7 cellular contexts compared by ENCODE assay signal in the genomic region with DNA sequence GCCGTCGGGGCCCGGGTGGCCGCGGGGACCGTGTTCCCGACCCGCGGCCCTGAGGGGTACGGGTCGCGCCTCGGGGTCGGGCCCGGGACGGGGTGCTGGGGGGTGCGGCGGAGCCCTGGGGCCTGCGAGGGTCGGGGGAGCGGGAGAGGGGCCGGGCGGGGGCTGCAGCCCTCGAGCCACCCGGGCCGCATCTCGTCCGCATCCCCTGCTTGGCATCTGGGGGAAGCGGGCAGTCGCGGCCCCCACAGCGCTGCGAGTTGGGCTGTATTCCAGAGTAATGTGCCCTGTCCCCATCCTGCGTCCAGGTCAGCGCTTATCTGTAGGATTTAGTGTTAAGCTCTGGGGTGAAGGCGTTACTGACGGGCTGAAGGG. TPM values are rescaled to one million over a fixed set of nuclear protein-coding genes. Genes with fewer than 3 reads are reported as not detected.
DNase-seq lines count a peak whose midpoint lies in the region; ATAC-seq and TF ChIP-seq lines count a peak whose summit lies in the region.

No MANE protein-coding gene starts in this region.

- intact Hi-C loops in gastrocnemius medialis (cut with DNase I; ENCODE audit: low total_unique reads): no loop called here

- H3K27ac ChIP-seq in gastrocnemius medialis: peak overlapping the region; percentile 64 to 90 (median 85)

- no peak for TF ChIP-seq CTCF in gastrocnemius medialis (IDR thresholded peaks at IDR 0.05 in 4 of 5, conservative IDR thresholded peaks at IDR 0.05 in 1 of 5)
- no peak for TF ChIP-seq CTCF in GM13977 (IDR thresholded peaks at IDR 0.05; ENCODE audit: extremely low read depth, insufficient read depth, missing control alignments)

- in situ Hi-C loops in gastrocnemius medialis (cut with MboI; ENCODE audit: low sequenced_read_pairs in 4 of 4) (loop anchor here in 2 of 4 donors (5.0 to 10.0 kb wide), 2 partner anchors 195 to 197 kb away; a partner anchor contains a TSS), GM13977 (cut with MboI; ENCODE audit: low pct_unique_long_range_greater_than_20kb, low sequenced_read_pairs, unreplicated experiment) (loop anchor here (10.0 to 25.0 kb wide), 2 partner anchors 197 to 430 kb away; a partner anchor contains a TSS)

- peak overlapping the region; percentile 66 to 86 (median 80) for H3K4me3 ChIP-seq in gastrocnemius medialis

- H3K27me3 ChIP-seq in gastrocnemius medialis: no peaks in the 10 kb centered on the region

- ATAC-seq in GM21515 (IDR thresholded peaks at IDR 0.05; ENCODE audit: unreplicated experiment) (peak; percentile 17), gastrocnemius medialis (no peak)

- H3K4me1 ChIP-seq in gastrocnemius medialis: peaks cover 27 to 33% of the 10 kb centered on the region in 2 donors

- DNase-seq in RKO (ENCODE audit: low spot score) (peak; percentile 27), fibroblast of peridontal ligament (ENCODE audit: extremely low read depth) (peak; percentile 12), gastrocnemius medialis (no peak), pons (ENCODE audit: low spot score) (no peak), GDM1 (lab: John Stamatoyannopoulos, UW) (no peak), GM13977 (ENCODE audit: low spot score) (no peak)

- TF ChIP-seq POLR2A in gastrocnemius medialis (IDR thresholded peaks at IDR 0.05): no peak

- peaks cover 0 to 14% of the 10 kb centered on the region in 2 donors for H3K36me3 ChIP-seq in gastrocnemius medialis

- H3K9me3 ChIP-seq in gastrocnemius medialis: no peaks in the 10 kb centered on the region

RNA-seq across cellular contexts. Expression of a gene that starts 0.4 kb away (rescaled TPM):
- total RNA-seq in gastrocnemius medialis: 10 to 100 TPM; 51.1 to 60.5 (median 55.4) TPM

RNA-seq across cellular contexts. Expression of a gene that starts 0.7 kb away (rescaled TPM):
- 1 to 10 TPM; 1.9 to 4.7 (median 3.5) TPM for total RNA-seq in gastrocnemius medialis

RNA-seq across cellular contexts. Expression of a gene that starts 20.3 kb away (rescaled TPM):
- 10 to 100 TPM; 19.2 to 25.7 (median 22.6) TPM for total RNA-seq in gastrocnemius medialis

Comparison
In these comparisons a context has a peak if more than half of its experiments do, and no peak if none do; other contexts are left out.
1. DNase-seq: peak in RKO (single experiment) and fibroblast of peridontal ligament (single experiment); none in gastrocnemius medialis (0 of 2), pons (single experiment), GDM1 (single experiment) and GM13977 (single experiment).